14 cellular contexts compared by ENCODE assay signal in the genomic region with DNA sequence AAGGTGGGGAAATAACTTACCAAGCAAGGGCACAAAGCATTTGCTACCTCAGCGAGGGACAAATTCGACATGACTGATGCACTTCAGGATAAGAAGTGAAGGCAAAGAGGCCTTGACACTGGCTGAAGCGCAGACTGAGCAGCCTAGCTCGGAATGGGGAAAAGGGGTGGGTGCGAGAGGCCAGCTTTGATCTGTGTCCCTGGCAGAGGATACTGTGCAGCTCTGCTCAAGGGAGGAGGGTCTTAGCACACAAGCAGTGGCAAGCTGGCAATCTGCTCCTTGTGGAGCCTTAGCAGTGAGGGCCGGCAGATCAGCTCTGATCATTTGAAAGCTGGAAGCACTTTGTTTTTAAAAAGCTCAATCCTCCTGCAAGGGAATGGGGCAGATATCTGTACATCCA.
"Had no signal": no experiment of that assay in that cellular context is flagged by ENCODE, and none has a peak within 500 bp of the region (broad histone marks: within the 10 kb centered on the region; RNA-seq: fewer than 3 reads in every experiment).

No MANE protein-coding gene starts in this region.

- H3K4me2 ChIP-seq: hepatocyte had no signal

- H3K9me3 ChIP-seq: ascending aorta had no signal

- H3K27ac Mint-ChIP-seq: activated CD4-positive, alpha-beta memory T cell treated with anti-CD3 and anti-CD28 coated beads, Interleukin-2, amount 10 ng/mL, durations not matched to agents 7 days and 5 days; activated T-helper 1 cell treated with anti-CD3 and anti-CD28 coated beads, Interleukin-12 subunit alpha, Interleukin-12 subunit beta, Interleukin-2, Interleukin-4 antibody, amounts not matched to agents 30 ng/mL and 10 ng/mL and 1 ng/mL, durations not matched to agents 14 hours and 24 hours and 36 hours; natural killer cell; WTC11 had no signal

- H3K36me3 Mint-ChIP-seq: natural killer cell, WTC11 had no signal

- H3K36me3 ChIP-seq: ascending aorta had no signal

- H3K27ac ChIP-seq: ascending aorta, hepatocyte had no signal

- ATAC-seq: natural killer cell; stimulated activated naive CD8-positive, alpha-beta T cell treated with anti-CD3 and anti-CD28 coated beads, Interleukin-15, Interleukin-2, amounts not matched to agents 100 U/mL and 50 U/mL, for 24 hours had no signal

- H3K9me3 Mint-ChIP-seq: activated CD4-positive, alpha-beta memory T cell treated with anti-CD3 and anti-CD28 coated beads, Interleukin-2, amount 10 ng/mL, durations not matched to agents 7 days and 5 days; activated T-helper 1 cell treated with anti-CD3 and anti-CD28 coated beads, Interleukin-12 subunit alpha, Interleukin-12 subunit beta, Interleukin-2, Interleukin-4 antibody, amounts not matched to agents 30 ng/mL and 10 ng/mL and 1 ng/mL, durations not matched to agents 14 hours and 24 hours and 36 hours; natural killer cell; WTC11 had no signal

- H3K79me2 ChIP-seq: hepatocyte had no signal

- DNase-seq: activated CD4-positive, alpha-beta memory T cell treated with anti-CD3 and anti-CD28 coated beads, Interleukin-2, amount 10 ng/mL, durations not matched to agents 7 days and 5 days; activated CD4-positive, alpha-beta T cell treated with anti-CD3 and anti-CD28 coated beads for 4 hours; activated naive CD4-positive, alpha-beta T cell; erythroblast; islet precursor cell; left ventricle myocardium superior; mesenchymal stem cell; natural killer cell; stimulated activated naive CD8-positive, alpha-beta T cell treated with anti-CD3 and anti-CD28 coated beads, Interleukin-15, Interleukin-2, amounts not matched to agents 100 U/mL and 50 U/mL, for 24 hours; T-helper 2 cell had no signal

- H2AFZ ChIP-seq: hepatocyte had no signal

- H3K27me3 ChIP-seq: ascending aorta, hepatocyte had no signal

- H3K4me1 ChIP-seq: ascending aorta had no signal

- H3K4me3 Mint-ChIP-seq: activated CD4-positive, alpha-beta memory T cell treated with anti-CD3 and anti-CD28 coated beads, Interleukin-2, amount 10 ng/mL, durations not matched to agents 7 days and 5 days; activated T-helper 1 cell treated with anti-CD3 and anti-CD28 coated beads, Interleukin-12 subunit alpha, Interleukin-12 subunit beta, Interleukin-2, Interleukin-4 antibody, amounts not matched to agents 30 ng/mL and 10 ng/mL and 1 ng/mL, durations not matched to agents 14 hours and 24 hours and 36 hours; natural killer cell; WTC11 had no signal

- H3K4me3 ChIP-seq: ascending aorta, hepatocyte had no signal

- H3K4me1 Mint-ChIP-seq: natural killer cell had no signal
